In the genomic region with DNA sequence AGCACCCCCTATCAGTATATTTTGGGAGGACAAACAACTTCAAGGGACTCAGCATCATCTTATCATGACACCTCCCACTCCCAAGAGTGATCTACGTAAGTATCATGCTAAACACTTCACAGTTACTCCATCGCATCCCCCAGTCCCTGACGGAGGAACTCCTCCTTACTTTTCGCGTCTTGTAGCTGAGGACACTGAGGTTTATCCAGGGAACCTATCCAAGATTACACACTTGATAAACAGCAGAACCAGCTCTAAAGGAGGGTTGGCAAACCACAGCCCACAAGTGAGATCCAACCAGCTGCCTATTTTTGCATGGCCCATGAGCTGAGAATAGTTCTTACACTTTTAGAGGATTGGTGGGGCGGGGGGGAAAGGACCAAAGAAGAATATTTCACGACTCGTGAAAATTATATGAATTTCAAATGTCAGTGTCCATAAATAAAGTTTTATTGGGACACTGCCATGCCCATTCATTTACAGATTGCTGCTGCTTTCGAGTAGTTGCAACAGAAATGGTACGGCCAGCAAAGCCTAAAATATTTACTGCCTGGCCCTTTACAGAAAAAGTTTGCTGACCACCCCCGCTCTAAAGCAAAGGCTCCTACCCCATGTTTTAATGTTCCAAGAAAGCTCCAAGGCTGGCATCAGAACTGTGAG, we compare ENCODE assay signal across 20 cellular contexts. TPM values are rescaled to one million over a fixed set of nuclear protein-coding genes. Genes with fewer than 3 reads are reported as not detected.
A peak's percentile ranks its signal among the peaks of the same experiment; 100 is the strongest.
DNase-seq lines count a peak whose midpoint lies in the region; ATAC-seq, FAIRE-seq and TF ChIP-seq lines count a peak whose summit lies in the region.
"Had no signal": no experiment of that assay in that cellular context is flagged by ENCODE, and none has a peak within 500 bp of the region (broad histone marks: within the 10 kb centered on the region; RNA-seq: fewer than 3 reads in every experiment).

No MANE protein-coding gene starts in this region.

- TF ChIP-seq RAD21 in K562 (CRISPR knock-in tag; conservative IDR thresholded peaks at IDR 0.05 in 1 of 2, IDR thresholded peaks at IDR 0.05 in 1 of 2): no peak

- H3K27ac Mint-ChIP-seq in neural progenitor cell: peak overlapping the region; percentile 86
- H3K27ac Mint-ChIP-seq: B cell had no signal

- peaks cover 6% of the 10 kb centered on the region for H3K9me3 Mint-ChIP-seq in neural progenitor cell

- no peaks in the 10 kb centered on the region for H3K79me2 ChIP-seq in K562 (ENCODE audit: control insufficient read depth, insufficient read depth, low read length)
- H3K79me2 ChIP-seq in neural progenitor cell (ENCODE audit: low read depth): no peaks in the 10 kb centered on the region
- H3K79me2 ChIP-seq in PC-3 (ENCODE audit: low read length): no peaks in the 10 kb centered on the region

- intact Hi-C loops in K562 (cut with micrococcal nuclease) (no loop called here), gastrocnemius medialis (cut with DNase I; ENCODE audit: low total_unique reads) (loop anchor here (1.0 kb wide), 1 partner anchor 12 kb away; no protein-coding TSS in a partner anchor), PC-3 (cut with micrococcal nuclease) (no loop called here), heart right ventricle (cut with DNase I) (no loop called here)

- in situ Hi-C loops in K562 (cut with MboI) (no loop called here), gastrocnemius medialis (cut with MboI; ENCODE audit: low sequenced_read_pairs in 4 of 4) (no loop called here), GM13977 (cut with MboI; ENCODE audit: low pct_unique_long_range_greater_than_20kb, low sequenced_read_pairs, unreplicated experiment) (no loop called here)

- no peak for TF ChIP-seq EP300 in K562 (IDR thresholded peaks at IDR 0.05; ENCODE audit: low read length)

- TF ChIP-seq POLR2A in K562 (conservative IDR thresholded peaks at IDR 0.05): no peak
- TF ChIP-seq POLR2A in gastrocnemius medialis (IDR thresholded peaks at IDR 0.05): no peak

- H3K9me3 ChIP-seq in K562 (replicated peaks; ENCODE audit: control insufficient read depth, insufficient read depth, low read depth, low read length): no peaks in the 10 kb centered on the region
- no peaks in the 10 kb centered on the region for H3K9me3 ChIP-seq in neural progenitor cell (ENCODE audit: low read depth)
- no peaks in the 10 kb centered on the region for H3K9me3 ChIP-seq in stomach smooth muscle (ENCODE audit: control insufficient read depth in 2 of 2, low read length in 2 of 2)
- H3K9me3 ChIP-seq in gastrocnemius medialis: no peaks in the 10 kb centered on the region
- no peaks in the 10 kb centered on the region for H3K9me3 ChIP-seq in PC-3 (ENCODE audit: low read length)
- no peaks in the 10 kb centered on the region for H3K9me3 ChIP-seq in heart right ventricle
- H3K9me3 ChIP-seq: SJCRH30 had no signal

- CTCF ChIA-PET in K562 (lab: Yijun Ruan, JAX; ENCODE audit: low intra/inter-chr PET ratio): no interaction called here
- CTCF ChIA-PET in PC-3 (lab: Charles Lee): no interaction called here

- TF ChIP-seq CTCF in K562 (IDR thresholded peaks at IDR 0.05 in 2 of 3, conservative IDR thresholded peaks at IDR 0.05 in 1 of 3; ENCODE audit: insufficient read depth in 2 of 3, low read depth in 1 of 3, low read length in 3 of 3) (no peak), neural progenitor cell (IDR thresholded peaks at IDR 0.05) (no peak), gastrocnemius medialis (IDR thresholded peaks at IDR 0.05 in 4 of 5, conservative IDR thresholded peaks at IDR 0.05 in 1 of 5) (no peak), GM13977 (IDR thresholded peaks at IDR 0.05; ENCODE audit: extremely low read depth, insufficient read depth, missing control alignments) (no peak), PC-3 (conservative IDR thresholded peaks at IDR 0.05; ENCODE audit: low read depth, low read length) (no peak), heart right ventricle (IDR thresholded peaks at IDR 0.05) (no peak)

- no peak for ATAC-seq in K562
- ATAC-seq in gastrocnemius medialis: no peak
- ATAC-seq in PC-3: no peak
- ATAC-seq in heart right ventricle: no peak
- ATAC-seq: GM12878, HepG2 had no signal

- H3K27me3 ChIP-seq in K562 (ENCODE audit: control insufficient read depth in 2 of 2, insufficient read depth in 2 of 2, low read length in 2 of 2) (peaks cover 13 to 47% of the 10 kb centered on the region in 2 experiments), neural progenitor cell (no peaks in the 10 kb centered on the region), stomach smooth muscle (ENCODE audit: control insufficient read depth in 1 of 2, insufficient read depth in 2 of 2, low read length in 2 of 2) (no peaks in the 10 kb centered on the region), gastrocnemius medialis (no peaks in the 10 kb centered on the region), PC-3 (ENCODE audit: low read length) (no peaks in the 10 kb centered on the region), heart right ventricle (no peaks in the 10 kb centered on the region)
- H3K27me3 ChIP-seq: SJCRH30 had no signal

- peaks cover 5% of the 10 kb centered on the region for H3K27me3 Mint-ChIP-seq in neural progenitor cell (ENCODE audit: insufficient read depth, low read depth)
- H3K27me3 Mint-ChIP-seq: B cell had no signal

- peaks cover 5% of the 10 kb centered on the region; the same call in 1 of the 2 replicates for H4K20me1 ChIP-seq in K562 (replicated peaks; ENCODE audit: control insufficient read depth, insufficient read depth, low read length)
- H4K20me1 ChIP-seq in neural progenitor cell (ENCODE audit: low read depth): no peaks in the 10 kb centered on the region
- H4K20me1 ChIP-seq in PC-3 (ENCODE audit: low read length): no peaks in the 10 kb centered on the region

- DNase-seq in DMS79 (lab: John Stamatoyannopoulos, UW) (peak; percentile 56), K562 (ENCODE audit: extremely low read depth in 1 of 4, low spot score in 3 of 4) (peak in 2 of 4 experiments; percentile 18 to 25), neural progenitor cell (ENCODE audit: low spot score) (no peak), gastrocnemius medialis (no peak), GM13977 (ENCODE audit: low spot score) (no peak), PC-3 (no peak), heart right ventricle (no peak)
- DNase-seq: 8988T, GF-D8, NCI-H1417 treated with DMSO at 0.1 percent for 48 hours, NCI-H187 treated with DMSO at 0.1 percent for 48 hours, NCI-H2227 treated with DMSO at 0.1 percent for 48 hours, NCI-H524, RPMI8226, SJCRH30 had no signal

- H3K4me1 Mint-ChIP-seq in neural progenitor cell: peaks cover 42% of the 10 kb centered on the region
- H3K4me1 Mint-ChIP-seq: B cell had no signal

- H3K4me3 Mint-ChIP-seq in neural progenitor cell: no peak overlapping the region
- H3K4me3 Mint-ChIP-seq: B cell had no signal

- H2AFZ ChIP-seq in K562 (ENCODE audit: low read depth, low read length) (no peak overlapping the region), neural progenitor cell (replicated peaks) (no peak overlapping the region), PC-3 (ENCODE audit: low read length) (no peak overlapping the region)

- WGBS in K562 (ENCODE audit: insufficient coverage, low coverage, missing lambda C conversion rate): 5% methylated on average over 11 of the region's 11 CpGs
- WGBS in heart right ventricle, 2 donors: 81 to 87% methylated on average over 11 of the region's 11 CpGs

- no peak overlapping the region for H3K27ac ChIP-seq in K562 (ENCODE audit: extremely low read depth, low read depth, low read length)
- no peak overlapping the region for H3K27ac ChIP-seq in neural progenitor cell
- H3K27ac ChIP-seq in stomach smooth muscle (ENCODE audit: low read length): peak overlapping the region; percentile 24
- H3K27ac ChIP-seq in gastrocnemius medialis: no peak overlapping the region
- H3K27ac ChIP-seq in PC-3 (ENCODE audit: low read length): no peak overlapping the region
- H3K27ac ChIP-seq in heart right ventricle: no peak overlapping the region
- H3K27ac ChIP-seq: KMS-11, SJCRH30 had no signal

- H3K36me3 Mint-ChIP-seq in neural progenitor cell: peaks cover 4% of the 10 kb centered on the region

- H3K9ac ChIP-seq in K562 (ENCODE audit: insufficient read depth in 1 of 2, low read depth in 2 of 2, low read length in 2 of 2) (no peak overlapping the region), neural progenitor cell (no peak overlapping the region), stomach smooth muscle (ENCODE audit: low read length in 2 of 2) (no peak overlapping the region), PC-3 (ENCODE audit: low read length) (no peak overlapping the region)
- H3K9ac ChIP-seq: KMS-11 had no signal

- POLR2A ChIA-PET in K562 (lab: Yijun Ruan, JAX) (interaction anchor here (1.5 kb wide), 1 partner anchor 21 kb away, joined by 3 read pairs; no protein-coding TSS in a partner anchor), PC-3 (lab: Charles Lee; ENCODE audit: unreplicated experiment) (no interaction called here)

- H3K9me2 ChIP-seq in PC-3 (replicated peaks; ENCODE audit: low read length): no peaks in the 10 kb centered on the region

- H3K36me3 ChIP-seq in K562 (ENCODE audit: control insufficient read depth, insufficient read depth, low read length) (no peaks in the 10 kb centered on the region), neural progenitor cell (no peaks in the 10 kb centered on the region), stomach smooth muscle (ENCODE audit: control insufficient read depth in 2 of 2, insufficient read depth in 2 of 2, low read length in 2 of 2) (no peaks in the 10 kb centered on the region), gastrocnemius medialis (no peaks in the 10 kb centered on the region), PC-3 (ENCODE audit: low read depth, low read length) (no peaks in the 10 kb centered on the region), heart right ventricle (no peaks in the 10 kb centered on the region)
- H3K36me3 ChIP-seq: SJCRH30 had no signal

- no peaks in the 10 kb centered on the region for H3F3A ChIP-seq in neural progenitor cell (ENCODE audit: low read depth)
- no peaks in the 10 kb centered on the region for H3F3A ChIP-seq in PC-3 (ENCODE audit: low read length, unreplicated experiment)

- BruUV-seq in K562 (replicated peaks; lab: Mats Ljungman, UMichigan): no TSS peak
- no TSS peak for BruUV-seq in PC-3 (replicated peaks; lab: Mats Ljungman, UMichigan)

- no peaks in the 10 kb centered on the region for H3K9me1 ChIP-seq in K562 (ENCODE audit: control insufficient read depth, insufficient read depth, low read length)

- no peak for FAIRE-seq in K562 (lab: Jason Lieb, UNC)
- FAIRE-seq: GM12878, HepG2 had no signal

- H3K4me3 ChIP-seq in K562 (no peak overlapping the region), neural progenitor cell (no peak overlapping the region), stomach smooth muscle (ENCODE audit: low read length in 2 of 2) (peak overlapping the region in 1 of 2 donors; percentile 35), gastrocnemius medialis (no peak overlapping the region), PC-3 (ENCODE audit: low read length) (no peak overlapping the region), heart right ventricle (no peak overlapping the region)
- H3K4me3 ChIP-seq: GM12878, SJCRH30 had no signal

- H3K4me1 ChIP-seq in K562 (replicated peaks in 1 of 2; ENCODE audit: control insufficient read depth in 2 of 2, insufficient read depth in 2 of 2, low read length in 2 of 2): peaks cover 0 to 3% of the 10 kb centered on the region in 2 experiments; a peak in 2 of 5 replicates
- no peaks in the 10 kb centered on the region for H3K4me1 ChIP-seq in neural progenitor cell
- peaks cover 17% of the 10 kb centered on the region for H3K4me1 ChIP-seq in stomach smooth muscle (ENCODE audit: control insufficient read depth, insufficient read depth, low read length)
- H3K4me1 ChIP-seq in gastrocnemius medialis: no peaks in the 10 kb centered on the region
- peaks cover 19% of the 10 kb centered on the region for H3K4me1 ChIP-seq in PC-3 (ENCODE audit: insufficient read depth, low read length)
- peaks cover 0 to 8% (median 6%) of the 10 kb centered on the region in 9 donors for H3K4me1 ChIP-seq in heart right ventricle

- H3K4me2 ChIP-seq in K562 (ENCODE audit: insufficient read depth, low read length): no peak overlapping the region
- H3K4me2 ChIP-seq in neural progenitor cell: no peak overlapping the region
- no peak overlapping the region for H3K4me2 ChIP-seq in PC-3 (ENCODE audit: low read length)
- H3K4me2 ChIP-seq: KMS-11 had no signal

RNA-seq across cellular contexts. Expression of gene SEPSECS, which starts 47.8 kb away (rescaled TPM):
- total RNA-seq in K562 (2011; cell fraction: chromatin; rRNA removed; ENCODE audit: low replicate concordance): 8.9 and 33.9 TPM in 2 replicates
- total RNA-seq in K562 (2011; cell fraction: nucleolus; rRNA removed): 6.2 TPM in 2 replicates
- 12.7 and 20.5 TPM in 2 replicates for total RNA-seq in K562 (2011; cell fraction: nucleoplasm; rRNA removed)
- total RNA-seq in K562 (2014; rRNA removed): 5.2 and 5.7 TPM in 2 replicates
- 10.4 and 13.0 TPM in 2 replicates for total RNA-seq in K562 (2014; rRNA removed; fragmentation: Illumina TruSeq; extraction: Trizol)
- 7.2 and 7.9 TPM in 2 replicates for total RNA-seq in K562 (2015; rRNA removed; fragmentation: Illumina TruSeq; extraction: Trizol)
- 10.5 and 12.5 TPM in 2 replicates for total RNA-seq in K562 (2021)
- polyA plus RNA-seq in K562 (2011; rRNA removed): 16.9 and 17.2 TPM in 2 replicates
- 3.7 and 7.0 TPM in 2 replicates for polyA plus RNA-seq in K562 (2011; cell fraction: cytosol; rRNA removed)
- polyA plus RNA-seq in K562 (2011; cell fraction: nucleus; rRNA removed): 14.6 and 22.0 TPM in 2 replicates
- polyA plus RNA-seq in K562 (2012): 4.7 and 5.9 TPM in 2 replicates
- 7.7 and 7.9 TPM in 2 replicates for polyA plus RNA-seq in K562 (2014; fragmentation: Illumina TruSeq; extraction: Trizol)
- 1 to 10 TPM; 3.9 to 4.9 TPM for polyA plus RNA-seq in K562 (2014; fragmentation: Nextera tagmentation; extraction: Ambion mirVana)
- polyA plus RNA-seq in K562 (2014; rRNA removed): 6.5 and 8.9 TPM in 2 replicates
- 24.6 and 26.4 TPM in 2 replicates for polyA minus RNA-seq in K562 (2011; rRNA and poly(A)+ RNA removed)
- polyA minus RNA-seq in K562 (2011; cell fraction: cytosol; rRNA and poly(A)+ RNA removed): 6.0 and 7.9 TPM in 2 replicates
- polyA minus RNA-seq in K562 (2011; cell fraction: nucleus; rRNA and poly(A)+ RNA removed): 13.1 and 23.7 TPM in 2 replicates
- total RNA-seq in neural progenitor cell (ENCODE audit: low replicate concordance): 16.3 and 24.5 TPM in 2 replicates
- total RNA-seq in gastrocnemius medialis: 1 to 10 TPM; 3.9 to 6.7 (median 4.7) TPM
- 3.1 and 5.2 TPM in 2 replicates for total RNA-seq in PC-3 (2014; rRNA removed)
- total RNA-seq in heart right ventricle: 1 to 10 TPM; 2.9 to 9.1 (median 6.2) TPM
- 1 to 10 TPM; 1.3 to 6.0 TPM for polyA plus RNA-seq in heart right ventricle
